8 cellular contexts compared by ENCODE assay signal in genomic region chr6:35370124-35370741, GRCh38. TPM values are rescaled to one million over a fixed set of nuclear protein-coding genes. Genes with fewer than 3 reads are reported as not detected.
DNase-seq lines count a peak whose midpoint lies in the region; ATAC-seq lines count a peak whose summit lies in the region.

No MANE protein-coding gene starts in this region.

- H3K27me3 Mint-ChIP-seq in stimulated activated naive CD8-positive, alpha-beta T cell treated with anti-CD3 and anti-CD28 coated beads, Interleukin-15, Interleukin-2, amounts not matched to agents 100 ng/mL and 50 ng/mL, for 24 hours: no peaks in the 10 kb centered on the region

- H3K4me3 ChIP-seq in mesodermal cell (ENCODE audit: extremely low read depth, insufficient read depth, low read length, poor library complexity, severe bottlenecking): no peak overlapping the region

- WGBS in mesodermal cell (ENCODE audit: insufficient coverage in 2 of 2), 2 experiments: 91 to 94% methylated on average over 6 to 7 of the region's 8 CpGs

- peaks cover 29% of the 10 kb centered on the region for H3K4me1 ChIP-seq in mesodermal cell (ENCODE audit: control insufficient read depth, insufficient read depth, low read length, poor library complexity, severe bottlenecking)

- ATAC-seq in GM18498 (IDR thresholded peaks at IDR 0.05; ENCODE audit: unreplicated experiment): peak; percentile 63
- ATAC-seq in HG02642 (IDR thresholded peaks at IDR 0.05; ENCODE audit: poor library complexity, unreplicated experiment): no peak

- H3K27ac ChIP-seq in mesodermal cell (ENCODE audit: low read depth, low read length, severe bottlenecking): peak overlapping the region; percentile 17

- peaks cover 30% of the 10 kb centered on the region for H3K36me3 Mint-ChIP-seq in stimulated activated naive CD8-positive, alpha-beta T cell treated with anti-CD3 and anti-CD28 coated beads, Interleukin-15, Interleukin-2, amounts not matched to agents 100 ng/mL and 50 ng/mL, for 24 hours (ENCODE audit: low read depth)

- H3K4me1 Mint-ChIP-seq in stimulated activated naive CD8-positive, alpha-beta T cell treated with anti-CD3 and anti-CD28 coated beads, Interleukin-15, Interleukin-2, amounts not matched to agents 100 ng/mL and 50 ng/mL, for 24 hours (ENCODE audit: low read depth): peaks cover 60% of the 10 kb centered on the region

- H3K9me3 Mint-ChIP-seq in stimulated activated naive CD8-positive, alpha-beta T cell treated with anti-CD3 and anti-CD28 coated beads, Interleukin-15, Interleukin-2, amounts not matched to agents 100 ng/mL and 50 ng/mL, for 24 hours: no peaks in the 10 kb centered on the region

- peak overlapping the region; percentile 68 for H3K4me3 Mint-ChIP-seq in stimulated activated naive CD8-positive, alpha-beta T cell treated with anti-CD3 and anti-CD28 coated beads, Interleukin-15, Interleukin-2, amounts not matched to agents 100 ng/mL and 50 ng/mL, for 24 hours

- peaks cover 3% of the 10 kb centered on the region for H3K36me3 ChIP-seq in mesodermal cell (ENCODE audit: control insufficient read depth, insufficient read depth, low read length)

- no peaks in the 10 kb centered on the region for H3K9me3 ChIP-seq in mesodermal cell (ENCODE audit: control insufficient read depth, low read length)

- DNase-seq in HPDE6-E6E7 (ENCODE audit: extremely low spot score) (peak; percentile 86), UCSD-AML1 (lab: John Stamatoyannopoulos, UW; ENCODE audit: unreplicated experiment) (peak; percentile 72), dermis blood vessel endothelial cell (peak; percentile 82), NCI-H526 treated with DMSO at 0.1 percent for 48 hours (lab: John Stamatoyannopoulos, UW) (no peak)

- H3K27ac Mint-ChIP-seq in stimulated activated naive CD8-positive, alpha-beta T cell treated with anti-CD3 and anti-CD28 coated beads, Interleukin-15, Interleukin-2, amounts not matched to agents 100 ng/mL and 50 ng/mL, for 24 hours: peak overlapping the region; percentile 94

RNA-seq across cellular contexts. Expression of gene PPARD, which starts 27.9 kb away (rescaled TPM):
- 9.7 and 18.1 TPM in 2 replicates for total RNA-seq in dermis blood vessel endothelial cell
- 21.3 TPM for polyA plus RNA-seq in mesodermal cell (2013, experiment 1 of 2)
- 17.5 TPM for polyA plus RNA-seq in mesodermal cell (2013, experiment 2 of 2)
